8 cellular contexts compared by ENCODE assay signal in the genomic region with DNA sequence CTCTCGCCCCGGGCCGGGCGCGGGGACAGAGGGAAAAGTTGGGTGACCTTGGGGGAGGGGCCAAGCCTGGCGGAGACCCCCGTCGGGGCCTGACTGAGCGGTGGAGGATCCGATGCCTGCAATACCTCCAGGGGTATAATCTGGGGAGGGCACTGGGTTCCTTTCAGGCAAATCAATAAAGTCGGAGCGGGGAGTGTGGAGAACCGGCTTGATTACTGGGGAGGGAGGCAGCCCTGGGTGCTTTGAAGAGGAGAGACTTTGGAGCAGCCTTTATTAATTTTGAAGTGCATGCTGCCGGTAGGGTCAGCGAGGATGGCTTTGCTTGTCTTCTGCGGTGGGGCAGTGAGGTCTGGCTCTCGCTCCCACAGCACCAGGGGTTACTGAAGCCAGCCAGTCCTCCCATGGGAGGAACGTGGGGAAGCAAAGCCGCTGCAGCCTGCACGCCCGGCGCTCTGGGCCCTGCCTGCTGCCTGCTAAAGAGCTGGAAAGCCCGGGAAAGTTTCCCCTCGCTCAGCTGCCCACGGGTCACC. TPM values are rescaled to one million over a fixed set of nuclear protein-coding genes. Genes with fewer than 3 reads are reported as not detected.
DNase-seq lines count a peak whose midpoint lies in the region; ATAC-seq and TF ChIP-seq lines count a peak whose summit lies in the region.

No MANE protein-coding gene starts in this region.

- H3K36me3 ChIP-seq in Peyer's patch, result no peaks in the 10 kb centered on the region

- intact Hi-C loops in Right ventricle myocardium superior (cut with DNase I), result loop anchor here (2.0 kb wide), 1 partner anchor 114 kb away; no protein-coding TSS in a partner anchor

- H3K9me3 ChIP-seq in Peyer's patch, result peaks cover 0 to 5% (median 0%) of the 10 kb centered on the region in 4 donors

- no peaks in the 10 kb centered on the region for H3K27me3 ChIP-seq in Peyer's patch

- H3K27ac ChIP-seq in Peyer's patch, result peak overlapping the region in 2 of 4 donors; percentile 55 to 58

- H3K4me1 ChIP-seq in Peyer's patch, result peaks cover 0 to 17% (median 0%) of the 10 kb centered on the region in 4 donors

- ATAC-seq in Right ventricle myocardium superior (ENCODE audit: poor library complexity) (peak; percentile 69), HG02885 (IDR thresholded peaks at IDR 0.05; ENCODE audit: poor library complexity, unreplicated experiment) (no peak), GM19351 (IDR thresholded peaks at IDR 0.05; ENCODE audit: unreplicated experiment) (no peak)

- TF ChIP-seq CTCF in GM13977 (IDR thresholded peaks at IDR 0.05; ENCODE audit: extremely low read depth, insufficient read depth, missing control alignments) (no peak), Peyer's patch (IDR thresholded peaks at IDR 0.05) (no peak)

- DNase-seq in GM13977 (ENCODE audit: low spot score), result peak; percentile 38
- DNase-seq in Peyer's patch, result no peak
- DNase-seq in Right ventricle myocardium superior, result no peak
- peak; percentile 15 for DNase-seq in renal cortical epithelial cell (ENCODE audit: low read depth)
- no peak for DNase-seq in midbrain (lab: John Stamatoyannopoulos, UW)
- DNase-seq in NK-92 (lab: John Stamatoyannopoulos, UW; ENCODE audit: unreplicated experiment), result no peak

- no peak for TF ChIP-seq POLR2A in Peyer's patch (IDR thresholded peaks at IDR 0.05)

- peak overlapping the region; percentile 18 to 58 (median 47) for H3K4me3 ChIP-seq in Peyer's patch

- in situ Hi-C loops in GM13977 (cut with MboI; ENCODE audit: low pct_unique_long_range_greater_than_20kb, low sequenced_read_pairs, unreplicated experiment), result no loop called here

RNA-seq across cellular contexts. Expression of a gene that starts 0.4 kb away (rescaled TPM):
- total RNA-seq in Peyer's patch (under 1 TPM in 3 of 4 donors, not detected in 1; 0.40 to 0.83 (median 0.66) TPM), Right ventricle myocardium superior (2.3 TPM), renal cortical epithelial cell (under 0.01 and 2.4 TPM in 2 replicates)

Comparison
In these comparisons a context has a peak if more than half of its experiments do, and no peak if none do; other contexts are left out.
1. DNase-seq: peak in GM13977 (single experiment) and renal cortical epithelial cell (single experiment); none in Peyer's patch (0 of 3), Right ventricle myocardium superior (single experiment), midbrain (single experiment) and NK-92 (single experiment).